In genomic region chr5:67746103-67746502, GRCh38 we compare ENCODE assay signal across 21 cellular contexts.
"Had no signal": no experiment of that assay in that cellular context is flagged by ENCODE, and none has a peak within 500 bp of the region (broad histone marks: within the 10 kb centered on the region; RNA-seq: fewer than 3 reads in every experiment).

No MANE protein-coding gene starts in this region.

- ATAC-seq: Panc1, PC-3, SK-N-SH treated with all-trans-retinoic acid at 6 μM for 48 hours had no signal

- DNase-seq: IMR-90, Karpas-422, KG1, MG63, NCI-H1092, NCI-H1105 treated with DMSO at 0.1 percent for 48 hours, NCI-H1417 treated with DMSO at 0.1 percent for 48 hours, NCI-H146, NCI-H1694 treated with DMSO at 0.1 percent for 48 hours, NCI-H1930, NCI-H2081, NCI-H2107, NCI-H2227 treated with DMSO at 0.1 percent for 48 hours, NCI-H524, NCI-H526 treated with DMSO at 0.1 percent for 48 hours, NCI-H774, PC-3, SHP77 had no signal

- H3K4me3 ChIP-seq: MG63 had no signal

- H3K36me3 ChIP-seq: MG63 had no signal

- H3K27me3 ChIP-seq: MG63 had no signal

- H3K9me3 ChIP-seq: MG63 had no signal

- H3K27ac ChIP-seq: RWPE1 had no signal
